Comparison of ENCODE assay signal across 24 cellular contexts in genomic region chr7:45456105-45456504, GRCh38.
"Had no signal": no experiment of that assay in that cellular context is flagged by ENCODE, and none has a peak within 500 bp of the region (broad histone marks: within the 10 kb centered on the region; RNA-seq: fewer than 3 reads in every experiment).

No MANE protein-coding gene starts in this region.

- H3K9me3 ChIP-seq: colonic mucosa, gastrocnemius medialis, heart left ventricle, mucosa of descending colon, neutrophil, spleen, suprapubic skin, thyroid gland had no signal

- H3K27me3 ChIP-seq: colonic mucosa, gastrocnemius medialis, hepatocyte, neutrophil, suprapubic skin, thyroid gland had no signal

- H3K4me1 ChIP-seq: colonic mucosa, gastrocnemius medialis, heart left ventricle, parathyroid adenoma, spleen, suprapubic skin, thyroid gland had no signal

- ATAC-seq: esophagus mucosa, gastrocnemius medialis, left lobe of liver, mucosa of descending colon, right cardiac atrium had no signal

- DNase-seq: colonic mucosa; effector CD8-positive, alpha-beta T cell; endodermal cell; gastrocnemius medialis; mesenchymal stem cell; mucosa of descending colon; naive B cell; right cardiac atrium; spleen; stimulated activated CD4-positive, alpha-beta T cell treated with anti-CD3 and anti-CD28 coated beads, Interleukin-4, amount 100 ng/mL, for 4 hours; stimulated activated naive CD4-positive, alpha-beta T cell; stimulated activated naive CD8-positive, alpha-beta T cell treated with anti-CD3 and anti-CD28 coated beads, Interleukin-15, amount 100 ng/mL, for 72 hours; thyroid gland; trophoblast cell had no signal

- FAIRE-seq: kidney had no signal

- H3K4me3 ChIP-seq: colonic mucosa, gastrocnemius medialis, heart left ventricle, hepatocyte, mucosa of descending colon, skin epidermis, spleen, suprapubic skin, thyroid gland had no signal

- H3K36me3 ChIP-seq: colonic mucosa, gastrocnemius medialis, heart left ventricle, neutrophil, spleen, suprapubic skin, thyroid gland had no signal

- H3K27ac ChIP-seq: colonic mucosa, epithelial cell of prostate, gastrocnemius medialis, heart left ventricle, hepatocyte, neutrophil, parathyroid adenoma, skin epidermis, spleen, suprapubic skin, thyroid gland had no signal
